Comparison of ENCODE assay signal across 22 cellular contexts in genomic region chr20:34842143-34842542, GRCh38.
"Had no signal": no experiment of that assay in that cellular context is flagged by ENCODE, and none has a peak within 500 bp of the region (broad histone marks: within the 10 kb centered on the region; RNA-seq: fewer than 3 reads in every experiment).

No MANE protein-coding gene starts in this region.

- DNase-seq: dermis blood vessel endothelial cell; dorsolateral prefrontal cortex; effector CD4-positive, alpha-beta T cell; effector memory CD4-positive, alpha-beta T cell; foreskin keratinocyte; head of caudate nucleus; heart right ventricle; hippocampal formation; left cardiac atrium; left lung; left ventricle myocardium superior; lower lobe of right lung; mesenchymal stem cell; mucosa of descending colon; naive B cell had no signal

- H3K4me3 ChIP-seq: coronary artery, dorsolateral prefrontal cortex, gastroesophageal sphincter, heart right ventricle, left lung, lower lobe of right lung, mucosa of descending colon had no signal

- H3K27me3 ChIP-seq: dorsolateral prefrontal cortex, gastroesophageal sphincter, heart right ventricle, left lung had no signal

- ATAC-seq: foreskin keratinocyte, gastroesophageal sphincter, heart right ventricle, left cardiac atrium, left lung, left ventricle myocardium superior, lower lobe of right lung, mucosa of descending colon had no signal

- FAIRE-seq: colon, endothelial cell of umbilical vein, frontal cortex, islet of Langerhans, keratinocyte had no signal

- H3K36me3 ChIP-seq: left lung had no signal

- H3K9me3 ChIP-seq: gastroesophageal sphincter, heart right ventricle, left lung, lower lobe of right lung, mucosa of descending colon had no signal

- H3K27ac ChIP-seq: coronary artery, dorsolateral prefrontal cortex, foreskin keratinocyte, gastroesophageal sphincter, heart right ventricle, left lung, lower lobe of right lung had no signal

- H3K4me1 ChIP-seq: foreskin keratinocyte, gastroesophageal sphincter, heart right ventricle, left lung, lower lobe of right lung had no signal
